Comparison of ENCODE assay signal across 1 cellular context in the genomic region with DNA sequence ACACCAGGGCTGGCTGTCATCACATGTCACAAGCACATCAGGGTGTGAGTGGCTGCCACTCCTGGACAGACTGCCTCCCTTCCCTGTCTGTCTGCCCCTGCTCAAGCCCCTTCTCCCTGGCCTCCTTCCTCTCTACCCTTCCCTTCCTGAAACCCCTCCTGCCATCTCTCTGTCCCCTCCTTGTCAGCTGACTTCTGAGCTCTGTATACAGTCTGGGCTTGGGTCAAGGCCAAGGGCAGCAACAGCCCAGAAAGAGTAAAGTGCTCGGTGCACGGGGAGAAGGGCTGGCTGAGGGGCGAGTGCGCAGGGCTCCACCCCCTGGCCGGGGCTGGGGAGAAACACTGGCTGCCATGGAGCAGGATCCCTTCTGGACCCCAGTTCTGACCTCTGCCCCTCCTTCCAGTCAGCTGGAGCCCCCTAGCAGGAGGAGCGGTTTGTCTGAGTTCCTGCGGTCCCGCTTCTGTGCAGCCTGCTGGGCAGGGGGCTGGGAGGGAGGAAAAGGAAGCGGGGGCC.
A peak's percentile ranks its signal among the peaks of the same experiment; 100 is the strongest.
TF ChIP-seq lines count a peak whose summit lies in the region.

No MANE protein-coding gene starts in this region.

TF ChIP-seq in HepG2, 621 proteins besides CTCF, POLR2A, EP300 and RAD21 (continued from another document):
- TF ChIP-seq, protein P1, sequence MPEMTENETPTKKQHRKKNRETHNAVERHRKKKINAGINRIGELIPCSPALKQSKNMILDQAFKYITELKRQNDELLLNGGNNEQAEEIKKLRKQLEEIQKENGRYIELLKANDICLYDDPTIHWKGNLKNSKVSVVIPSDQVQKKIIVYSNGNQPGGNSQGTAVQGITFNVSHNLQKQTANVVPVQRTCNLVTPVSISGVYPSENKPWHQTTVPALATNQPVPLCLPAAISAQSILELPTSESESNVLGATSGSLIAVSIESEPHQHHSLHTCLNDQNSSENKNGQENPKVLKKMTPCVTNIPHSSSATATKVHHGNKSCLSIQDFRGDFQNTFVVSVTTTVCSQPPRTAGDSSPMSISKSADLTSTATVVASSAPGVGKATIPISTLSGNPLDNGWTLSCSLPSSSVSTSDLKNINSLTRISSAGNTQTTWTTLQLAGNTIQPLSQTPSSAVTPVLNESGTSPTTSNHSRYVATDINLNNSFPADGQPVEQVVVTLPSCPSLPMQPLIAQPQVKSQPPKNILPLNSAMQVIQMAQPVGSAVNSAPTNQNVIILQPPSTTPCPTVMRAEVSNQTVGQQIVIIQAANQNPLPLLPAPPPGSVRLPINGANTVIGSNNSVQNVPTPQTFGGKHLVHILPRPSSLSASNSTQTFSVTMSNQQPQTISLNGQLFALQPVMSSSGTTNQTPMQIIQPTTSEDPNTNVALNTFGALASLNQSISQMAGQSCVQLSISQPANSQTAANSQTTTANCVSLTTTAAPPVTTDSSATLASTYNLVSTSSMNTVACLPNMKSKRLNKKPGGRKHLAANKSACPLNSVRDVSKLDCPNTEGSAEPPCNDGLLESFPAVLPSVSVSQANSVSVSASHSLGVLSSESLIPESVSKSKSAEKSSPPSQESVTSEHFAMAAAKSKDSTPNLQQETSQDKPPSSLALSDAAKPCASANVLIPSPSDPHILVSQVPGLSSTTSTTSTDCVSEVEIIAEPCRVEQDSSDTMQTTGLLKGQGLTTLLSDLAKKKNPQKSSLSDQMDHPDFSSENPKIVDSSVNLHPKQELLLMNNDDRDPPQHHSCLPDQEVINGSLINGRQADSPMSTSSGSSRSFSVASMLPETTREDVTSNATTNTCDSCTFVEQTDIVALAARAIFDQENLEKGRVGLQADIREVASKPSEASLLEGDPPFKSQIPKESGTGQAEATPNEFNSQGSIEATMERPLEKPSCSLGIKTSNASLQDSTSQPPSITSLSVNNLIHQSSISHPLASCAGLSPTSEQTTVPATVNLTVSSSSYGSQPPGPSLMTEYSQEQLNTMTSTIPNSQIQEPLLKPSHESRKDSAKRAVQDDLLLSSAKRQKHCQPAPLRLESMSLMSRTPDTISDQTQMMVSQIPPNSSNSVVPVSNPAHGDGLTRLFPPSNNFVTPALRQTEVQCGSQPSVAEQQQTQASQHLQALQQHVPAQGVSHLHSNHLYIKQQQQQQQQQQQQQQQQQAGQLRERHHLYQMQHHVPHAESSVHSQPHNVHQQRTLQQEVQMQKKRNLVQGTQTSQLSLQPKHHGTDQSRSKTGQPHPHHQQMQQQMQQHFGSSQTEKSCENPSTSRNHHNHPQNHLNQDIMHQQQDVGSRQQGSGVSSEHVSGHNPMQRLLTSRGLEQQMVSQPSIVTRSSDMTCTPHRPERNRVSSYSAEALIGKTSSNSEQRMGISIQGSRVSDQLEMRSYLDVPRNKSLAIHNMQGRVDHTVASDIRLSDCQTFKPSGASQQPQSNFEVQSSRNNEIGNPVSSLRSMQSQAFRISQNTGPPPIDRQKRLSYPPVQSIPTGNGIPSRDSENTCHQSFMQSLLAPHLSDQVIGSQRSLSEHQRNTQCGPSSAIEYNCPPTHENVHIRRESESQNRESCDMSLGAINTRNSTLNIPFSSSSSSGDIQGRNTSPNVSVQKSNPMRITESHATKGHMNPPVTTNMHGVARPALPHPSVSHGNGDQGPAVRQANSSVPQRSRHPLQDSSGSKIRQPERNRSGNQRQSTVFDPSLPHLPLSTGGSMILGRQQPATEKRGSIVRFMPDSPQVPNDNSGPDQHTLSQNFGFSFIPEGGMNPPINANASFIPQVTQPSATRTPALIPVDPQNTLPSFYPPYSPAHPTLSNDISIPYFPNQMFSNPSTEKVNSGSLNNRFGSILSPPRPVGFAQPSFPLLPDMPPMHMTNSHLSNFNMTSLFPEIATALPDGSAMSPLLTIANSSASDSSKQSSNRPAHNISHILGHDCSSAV (CRISPR knock-in tag; IDR thresholded peaks at IDR 0.05; ENCODE audit: borderline replicate concordance), result no peak
- TF ChIP-seq MAFF (IDR thresholded peaks at IDR 0.05; ENCODE audit: low read depth, low read length) (no peak), KLF16 (CRISPR knock-in tag; IDR thresholded peaks at IDR 0.05) (peak in 1 of 2 experiments; percentile 55; a peak in 1 of 4 replicates), CBFB (CRISPR knock-in tag; IDR thresholded peaks at IDR 0.05) (0 out of 2 replicates have a peak, but pooled peaks have one; percentile 31), NFE2 (CRISPR knock-in tag; IDR thresholded peaks at IDR 0.05) (no peak), NFYB (CRISPR knock-in tag; IDR thresholded peaks at IDR 0.05) (no peak), NR2F6 (IDR thresholded peaks at IDR 0.05) (peak; percentile 93), NR2F6 (CRISPR knock-in tag; IDR thresholded peaks at IDR 0.05) (peak; percentile 96), TAF1 (CRISPR knock-in tag; IDR thresholded peaks at IDR 0.05) (peak; percentile 34; the same call in 1 of the 2 replicates), HMG20B (CRISPR knock-in tag; conservative IDR thresholded peaks at IDR 0.05) (peak; percentile 69; the same call in 1 of the 2 replicates), SP4 (CRISPR knock-in tag; IDR thresholded peaks at IDR 0.05) (no peak), RARA (CRISPR knock-in tag; IDR thresholded peaks at IDR 0.05) (peak; percentile 95), XRCC5 (optimal IDR thresholded peaks at IDR 0.05; ENCODE audit: low read length) (no peak), FOXO1 (CRISPR knock-in tag; IDR thresholded peaks at IDR 0.05) (peak; percentile 17; the same call in 1 of the 2 replicates), ZNF788 (CRISPR knock-in tag; IDR thresholded peaks at IDR 0.05; ENCODE audit: borderline replicate concordance) (0 out of 2 replicates have a peak, but pooled peaks have one; percentile 14), MED13 (CRISPR knock-in tag; IDR thresholded peaks at IDR 0.05) (peak; percentile 40; the same call in 1 of the 2 replicates), TEAD3 (CRISPR knock-in tag; optimal IDR thresholded peaks at IDR 0.05; ENCODE audit: borderline replicate concordance) (peak; percentile 30), ZNF446 (CRISPR knock-in tag; IDR thresholded peaks at IDR 0.05) (no peak), ZNF768 (CRISPR knock-in tag; IDR thresholded peaks at IDR 0.05) (peak; percentile 44; the same call in 1 of the 2 replicates), PHF21A (CRISPR knock-in tag; IDR thresholded peaks at IDR 0.05) (0 out of 2 replicates have a peak, but pooled peaks have one; percentile 17), NR2F1 (CRISPR knock-in tag; IDR thresholded peaks at IDR 0.05) (peak; percentile 71 to 90)
- TF ChIP-seq, protein P2, sequence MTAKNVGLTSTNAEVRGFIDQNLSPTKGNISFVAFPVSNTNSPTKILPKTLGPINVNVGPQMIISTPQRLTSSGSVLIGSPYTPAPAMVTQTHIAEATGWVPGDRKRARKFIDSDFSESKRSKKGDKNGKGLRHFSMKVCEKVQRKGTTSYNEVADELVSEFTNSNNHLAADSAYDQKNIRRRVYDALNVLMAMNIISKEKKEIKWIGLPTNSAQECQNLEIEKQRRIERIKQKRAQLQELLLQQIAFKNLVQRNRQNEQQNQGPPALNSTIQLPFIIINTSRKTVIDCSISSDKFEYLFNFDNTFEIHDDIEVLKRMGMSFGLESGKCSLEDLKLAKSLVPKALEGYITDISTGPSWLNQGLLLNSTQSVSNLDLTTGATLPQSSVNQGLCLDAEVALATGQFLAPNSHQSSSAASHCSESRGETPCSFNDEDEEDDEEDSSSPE (CRISPR knock-in tag; IDR thresholded peaks at IDR 0.05), result peak; percentile 41; the same call in 1 of the 2 replicates
- TF ChIP-seq, protein P3, sequence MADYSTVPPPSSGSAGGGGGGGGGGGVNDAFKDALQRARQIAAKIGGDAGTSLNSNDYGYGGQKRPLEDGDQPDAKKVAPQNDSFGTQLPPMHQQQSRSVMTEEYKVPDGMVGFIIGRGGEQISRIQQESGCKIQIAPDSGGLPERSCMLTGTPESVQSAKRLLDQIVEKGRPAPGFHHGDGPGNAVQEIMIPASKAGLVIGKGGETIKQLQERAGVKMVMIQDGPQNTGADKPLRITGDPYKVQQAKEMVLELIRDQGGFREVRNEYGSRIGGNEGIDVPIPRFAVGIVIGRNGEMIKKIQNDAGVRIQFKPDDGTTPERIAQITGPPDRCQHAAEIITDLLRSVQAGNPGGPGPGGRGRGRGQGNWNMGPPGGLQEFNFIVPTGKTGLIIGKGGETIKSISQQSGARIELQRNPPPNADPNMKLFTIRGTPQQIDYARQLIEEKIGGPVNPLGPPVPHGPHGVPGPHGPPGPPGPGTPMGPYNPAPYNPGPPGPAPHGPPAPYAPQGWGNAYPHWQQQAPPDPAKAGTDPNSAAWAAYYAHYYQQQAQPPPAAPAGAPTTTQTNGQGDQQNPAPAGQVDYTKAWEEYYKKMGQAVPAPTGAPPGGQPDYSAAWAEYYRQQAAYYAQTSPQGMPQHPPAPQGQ (CRISPR knock-in tag; IDR thresholded peaks at IDR 0.05; ENCODE audit: borderline replicate concordance), result no peak
- TF ChIP-seq, protein P4, sequence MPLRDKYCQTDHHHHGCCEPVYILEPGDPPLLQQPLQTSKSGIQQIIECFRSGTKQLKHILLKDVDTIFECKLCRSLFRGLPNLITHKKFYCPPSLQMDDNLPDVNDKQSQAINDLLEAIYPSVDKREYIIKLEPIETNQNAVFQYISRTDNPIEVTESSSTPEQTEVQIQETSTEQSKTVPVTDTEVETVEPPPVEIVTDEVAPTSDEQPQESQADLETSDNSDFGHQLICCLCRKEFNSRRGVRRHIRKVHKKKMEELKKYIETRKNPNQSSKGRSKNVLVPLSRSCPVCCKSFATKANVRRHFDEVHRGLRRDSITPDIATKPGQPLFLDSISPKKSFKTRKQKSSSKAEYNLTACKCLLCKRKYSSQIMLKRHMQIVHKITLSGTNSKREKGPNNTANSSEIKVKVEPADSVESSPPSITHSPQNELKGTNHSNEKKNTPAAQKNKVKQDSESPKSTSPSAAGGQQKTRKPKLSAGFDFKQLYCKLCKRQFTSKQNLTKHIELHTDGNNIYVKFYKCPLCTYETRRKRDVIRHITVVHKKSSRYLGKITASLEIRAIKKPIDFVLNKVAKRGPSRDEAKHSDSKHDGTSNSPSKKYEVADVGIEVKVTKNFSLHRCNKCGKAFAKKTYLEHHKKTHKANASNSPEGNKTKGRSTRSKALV (CRISPR knock-in tag; IDR thresholded peaks at IDR 0.05), result peak; percentile 53; the same call in 1 of the 2 replicates
- TF ChIP-seq, protein P5, sequence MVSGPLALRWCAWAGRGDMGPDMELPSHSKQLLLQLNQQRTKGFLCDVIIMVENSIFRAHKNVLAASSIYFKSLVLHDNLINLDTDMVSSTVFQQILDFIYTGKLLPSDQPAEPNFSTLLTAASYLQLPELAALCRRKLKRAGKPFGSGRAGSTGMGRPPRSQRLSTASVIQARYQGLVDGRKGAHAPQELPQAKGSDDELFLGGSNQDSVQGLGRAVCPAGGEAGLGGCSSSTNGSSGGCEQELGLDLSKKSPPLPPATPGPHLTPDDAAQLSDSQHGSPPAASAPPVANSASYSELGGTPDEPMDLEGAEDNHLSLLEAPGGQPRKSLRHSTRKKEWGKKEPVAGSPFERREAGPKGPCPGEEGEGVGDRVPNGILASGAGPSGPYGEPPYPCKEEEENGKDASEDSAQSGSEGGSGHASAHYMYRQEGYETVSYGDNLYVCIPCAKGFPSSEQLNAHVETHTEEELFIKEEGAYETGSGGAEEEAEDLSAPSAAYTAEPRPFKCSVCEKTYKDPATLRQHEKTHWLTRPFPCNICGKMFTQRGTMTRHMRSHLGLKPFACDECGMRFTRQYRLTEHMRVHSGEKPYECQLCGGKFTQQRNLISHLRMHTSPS (CRISPR knock-in tag; IDR thresholded peaks at IDR 0.05; ENCODE audit: low read depth), result 0 out of 2 replicates have a peak, but pooled peaks have one; percentile 37
- TF ChIP-seq, protein P6, sequence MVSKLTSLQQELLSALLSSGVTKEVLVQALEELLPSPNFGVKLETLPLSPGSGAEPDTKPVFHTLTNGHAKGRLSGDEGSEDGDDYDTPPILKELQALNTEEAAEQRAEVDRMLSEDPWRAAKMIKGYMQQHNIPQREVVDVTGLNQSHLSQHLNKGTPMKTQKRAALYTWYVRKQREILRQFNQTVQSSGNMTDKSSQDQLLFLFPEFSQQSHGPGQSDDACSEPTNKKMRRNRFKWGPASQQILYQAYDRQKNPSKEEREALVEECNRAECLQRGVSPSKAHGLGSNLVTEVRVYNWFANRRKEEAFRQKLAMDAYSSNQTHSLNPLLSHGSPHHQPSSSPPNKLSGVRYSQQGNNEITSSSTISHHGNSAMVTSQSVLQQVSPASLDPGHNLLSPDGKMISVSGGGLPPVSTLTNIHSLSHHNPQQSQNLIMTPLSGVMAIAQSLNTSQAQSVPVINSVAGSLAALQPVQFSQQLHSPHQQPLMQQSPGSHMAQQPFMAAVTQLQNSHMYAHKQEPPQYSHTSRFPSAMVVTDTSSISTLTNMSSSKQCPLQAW (CRISPR knock-in tag; IDR thresholded peaks at IDR 0.05), result peak; percentile 26; the same call in 1 of the 2 replicates
- TF ChIP-seq, protein P7, sequence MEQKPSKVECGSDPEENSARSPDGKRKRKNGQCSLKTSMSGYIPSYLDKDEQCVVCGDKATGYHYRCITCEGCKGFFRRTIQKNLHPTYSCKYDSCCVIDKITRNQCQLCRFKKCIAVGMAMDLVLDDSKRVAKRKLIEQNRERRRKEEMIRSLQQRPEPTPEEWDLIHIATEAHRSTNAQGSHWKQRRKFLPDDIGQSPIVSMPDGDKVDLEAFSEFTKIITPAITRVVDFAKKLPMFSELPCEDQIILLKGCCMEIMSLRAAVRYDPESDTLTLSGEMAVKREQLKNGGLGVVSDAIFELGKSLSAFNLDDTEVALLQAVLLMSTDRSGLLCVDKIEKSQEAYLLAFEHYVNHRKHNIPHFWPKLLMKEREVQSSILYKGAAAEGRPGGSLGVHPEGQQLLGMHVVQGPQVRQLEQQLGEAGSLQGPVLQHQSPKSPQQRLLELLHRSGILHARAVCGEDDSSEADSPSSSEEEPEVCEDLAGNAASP (CRISPR knock-in tag; IDR thresholded peaks at IDR 0.05; ENCODE audit: borderline replicate concordance), result peak; percentile 80; the same call in 1 of the 2 replicates
- TF ChIP-seq, protein P8, sequence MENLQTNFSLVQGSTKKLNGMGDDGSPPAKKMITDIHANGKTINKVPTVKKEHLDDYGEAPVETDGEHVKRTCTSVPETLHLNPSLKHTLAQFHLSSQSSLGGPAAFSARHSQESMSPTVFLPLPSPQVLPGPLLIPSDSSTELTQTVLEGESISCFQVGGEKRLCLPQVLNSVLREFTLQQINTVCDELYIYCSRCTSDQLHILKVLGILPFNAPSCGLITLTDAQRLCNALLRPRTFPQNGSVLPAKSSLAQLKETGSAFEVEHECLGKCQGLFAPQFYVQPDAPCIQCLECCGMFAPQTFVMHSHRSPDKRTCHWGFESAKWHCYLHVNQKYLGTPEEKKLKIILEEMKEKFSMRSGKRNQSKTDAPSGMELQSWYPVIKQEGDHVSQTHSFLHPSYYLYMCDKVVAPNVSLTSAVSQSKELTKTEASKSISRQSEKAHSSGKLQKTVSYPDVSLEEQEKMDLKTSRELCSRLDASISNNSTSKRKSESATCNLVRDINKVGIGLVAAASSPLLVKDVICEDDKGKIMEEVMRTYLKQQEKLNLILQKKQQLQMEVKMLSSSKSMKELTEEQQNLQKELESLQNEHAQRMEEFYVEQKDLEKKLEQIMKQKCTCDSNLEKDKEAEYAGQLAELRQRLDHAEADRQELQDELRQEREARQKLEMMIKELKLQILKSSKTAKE (CRISPR knock-in tag; IDR thresholded peaks at IDR 0.05; ENCODE audit: borderline replicate concordance), result peak; percentile 93
